ENCODE assay signal across 28 cellular contexts in the genomic region with DNA sequence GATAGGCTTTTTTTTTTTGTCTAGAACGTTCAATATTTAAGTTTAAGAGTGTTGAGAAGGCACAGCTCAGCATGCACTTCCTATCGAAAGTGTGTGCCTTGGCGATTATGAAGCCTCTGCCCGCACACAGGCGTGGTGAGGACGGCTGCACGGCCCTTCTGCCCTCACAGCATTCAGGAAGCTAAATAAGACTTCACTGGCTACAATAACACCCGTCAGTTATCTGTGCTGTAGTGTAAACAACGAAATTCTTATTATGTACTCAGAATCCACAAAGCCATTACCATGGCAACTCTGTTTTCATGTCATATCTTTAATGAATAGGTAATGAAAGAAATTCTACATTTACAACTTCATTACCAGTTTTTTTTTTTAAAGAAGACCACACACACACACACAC.
DNase-seq lines count a peak whose midpoint lies in the region; ATAC-seq and TF ChIP-seq lines count a peak whose summit lies in the region.
"Had no signal": no experiment of that assay in that cellular context is flagged by ENCODE, and none has a peak within 500 bp of the region (broad histone marks: within the 10 kb centered on the region; RNA-seq: fewer than 3 reads in every experiment).

No MANE protein-coding gene starts in this region.

- H3K4me1 ChIP-seq in body of pancreas = peaks cover 12% of the 10 kb centered on the region
- H3K4me1 ChIP-seq in PC-3 (ENCODE audit: insufficient read depth, low read length) = peaks cover 6% of the 10 kb centered on the region; the same call in 1 of the 2 replicates
- H3K4me1 ChIP-seq: A549, heart right ventricle, left ventricle myocardium inferior, right atrium auricular region had no signal

- intact Hi-C loops in body of pancreas (cut with DNase I) (no loop called here), PC-3 (cut with micrococcal nuclease) (no loop called here)

- no peak overlapping the region for H3K9ac ChIP-seq in PC-3 (ENCODE audit: low read length)

- H3K36me3 ChIP-seq in body of pancreas (replicated peaks in 1 of 2; ENCODE audit: insufficient read depth in 1 of 2, low read depth in 2 of 2) = no peaks in the 10 kb centered on the region
- no peaks in the 10 kb centered on the region for H3K36me3 ChIP-seq in PC-3 (ENCODE audit: low read depth, low read length)
- H3K36me3 ChIP-seq: heart right ventricle, left ventricle myocardium inferior, MG63, ovary, right atrium auricular region, SJSA1 had no signal

- H3K9me2 ChIP-seq in PC-3 (replicated peaks; ENCODE audit: low read length) = no peaks in the 10 kb centered on the region

- peak; percentile 30 for ATAC-seq in body of pancreas
- ATAC-seq in PC-3 = no peak
- ATAC-seq: A549; activated T-cell treated with anti-CD3 and anti-CD28 coated beads, Interleukin-2, amount 50 U/mL, for 72 hours; foreskin keratinocyte; heart right ventricle; stimulated activated memory B cell treated with anti-CD40 and anti-IgM and Interleukin-4, amounts not matched to agents 10 μg/mL and 1 μg/mL and 100 μg/mL, for 72 hours; T-cell had no signal

- no TSS peak for BruUV-seq in PC-3 (replicated peaks; lab: Mats Ljungman, UMichigan)

- no peaks in the 10 kb centered on the region for H3K9me3 ChIP-seq in body of pancreas
- no peaks in the 10 kb centered on the region for H3K9me3 ChIP-seq in PC-3 (ENCODE audit: low read length)
- H3K9me3 ChIP-seq: ovary, SJSA1 had no signal

- TF ChIP-seq CTCF in body of pancreas (IDR thresholded peaks at IDR 0.05) (no peak), PC-3 (conservative IDR thresholded peaks at IDR 0.05; ENCODE audit: low read depth, low read length) (no peak)

- no peak overlapping the region for H3K27ac ChIP-seq in body of pancreas
- H3K27ac ChIP-seq in PC-3 (ENCODE audit: low read length) = no peak overlapping the region
- H3K27ac ChIP-seq: A549, foreskin keratinocyte, heart right ventricle, left ventricle myocardium inferior, ovary, right atrium auricular region, SJSA1 had no signal

- H3K27me3 ChIP-seq in body of pancreas = no peaks in the 10 kb centered on the region
- no peaks in the 10 kb centered on the region for H3K27me3 ChIP-seq in PC-3 (ENCODE audit: low read length)
- H3K27me3 ChIP-seq: foreskin keratinocyte, MG63, ovary, right atrium auricular region, SJSA1 had no signal

- CTCF ChIA-PET in PC-3 (lab: Charles Lee) = no interaction called here

- H3K4me2 ChIP-seq in PC-3 (ENCODE audit: low read length) = no peak overlapping the region
- H3K4me2 ChIP-seq: A549 had no signal

- POLR2A ChIA-PET in PC-3 (lab: Charles Lee; ENCODE audit: unreplicated experiment) = no interaction called here

- H3F3A ChIP-seq in PC-3 (ENCODE audit: low read length, unreplicated experiment) = no peaks in the 10 kb centered on the region

- no peaks in the 10 kb centered on the region for H4K20me1 ChIP-seq in PC-3 (ENCODE audit: low read length)

- no peak overlapping the region for H2AFZ ChIP-seq in PC-3 (ENCODE audit: low read length)

- DNase-seq in AG08396 (ENCODE audit: low spot score) = peak; percentile 21
- DNase-seq in NCI-H2227 treated with DMSO at 0.1 percent for 48 hours (lab: John Stamatoyannopoulos, UW) = peak; percentile 35
- peak in 1 of 4 donors; percentile 12 for DNase-seq in body of pancreas
- peak; percentile 60 for DNase-seq in iris pigment epithelial cell (ENCODE audit: low read depth)
- DNase-seq in NCI-H524 treated with DMSO at 0.1 percent for 48 hours (lab: John Stamatoyannopoulos, UW) = no peak
- DNase-seq in GM03348 (ENCODE audit: low spot score) = no peak
- DNase-seq in PC-3 = no peak
- no peak for DNase-seq in activated CD8-positive, alpha-beta memory T cell treated with anti-CD3 and anti-CD28 coated beads, Interleukin-2, amount 50 U/mL, for 48 hours
- DNase-seq: activated CD4-positive, alpha-beta T cell treated with anti-CD3 and anti-CD28 coated beads for 48 hours; activated naive CD4-positive, alpha-beta T cell treated with anti-CD3 and anti-CD28 coated beads, Interleukin-2, amount 50 U/mL, for 16 hours; activated T-cell treated with anti-CD3 and anti-CD28 coated beads, Interleukin-2, amount 50 U/mL, for 72 hours; anterior cingulate cortex; central memory CD4-positive, alpha-beta T cell; foreskin keratinocyte; heart right ventricle; left ventricle myocardium inferior; MG63; NCI-H1694; NCI-H226; nephron progenitor cell; NK-92 treated with Interleukin-12 subunit alpha and Interleukin-12 subunit beta, amount 100 ng/mL, for 24 hours; stimulated activated CD4-positive, alpha-beta T cell treated with anti-CD3 and anti-CD28 coated beads, Interleukin-2, amount 100 ng/mL, for 48 hours; T-cell had no signal

- H3K4me3 ChIP-seq in body of pancreas (no peak overlapping the region), PC-3 (ENCODE audit: low read length) (no peak overlapping the region)
- H3K4me3 ChIP-seq: A549, heart right ventricle, left ventricle myocardium inferior, MG63, ovary, right atrium auricular region, SJSA1 had no signal

- no peaks in the 10 kb centered on the region for H3K79me2 ChIP-seq in PC-3 (ENCODE audit: low read length)

- 14 to 23% methylated on average over 9 of the region's 9 CpGs for WGBS in body of pancreas, 2 donors

- no peak for TF ChIP-seq POLR2A in body of pancreas (IDR thresholded peaks at IDR 0.05)

Comparison
In these comparisons a context has a peak if more than half of its experiments do, and no peak if none do; other contexts are left out.
1. DNase-seq: peak in AG08396 (single experiment), NCI-H2227 treated with DMSO at 0.1 percent for 48 hours (single experiment) and iris pigment epithelial cell (single experiment); none in NCI-H524 treated with DMSO at 0.1 percent for 48 hours (single experiment), GM03348 (single experiment), PC-3 (single experiment) and activated CD8-positive, alpha-beta memory T cell treated with anti-CD3 and anti-CD28 coated beads, Interleukin-2, amount 50 U/mL, for 48 hours (single experiment).